ENCODE assay signal across 8 cellular contexts in the genomic region with DNA sequence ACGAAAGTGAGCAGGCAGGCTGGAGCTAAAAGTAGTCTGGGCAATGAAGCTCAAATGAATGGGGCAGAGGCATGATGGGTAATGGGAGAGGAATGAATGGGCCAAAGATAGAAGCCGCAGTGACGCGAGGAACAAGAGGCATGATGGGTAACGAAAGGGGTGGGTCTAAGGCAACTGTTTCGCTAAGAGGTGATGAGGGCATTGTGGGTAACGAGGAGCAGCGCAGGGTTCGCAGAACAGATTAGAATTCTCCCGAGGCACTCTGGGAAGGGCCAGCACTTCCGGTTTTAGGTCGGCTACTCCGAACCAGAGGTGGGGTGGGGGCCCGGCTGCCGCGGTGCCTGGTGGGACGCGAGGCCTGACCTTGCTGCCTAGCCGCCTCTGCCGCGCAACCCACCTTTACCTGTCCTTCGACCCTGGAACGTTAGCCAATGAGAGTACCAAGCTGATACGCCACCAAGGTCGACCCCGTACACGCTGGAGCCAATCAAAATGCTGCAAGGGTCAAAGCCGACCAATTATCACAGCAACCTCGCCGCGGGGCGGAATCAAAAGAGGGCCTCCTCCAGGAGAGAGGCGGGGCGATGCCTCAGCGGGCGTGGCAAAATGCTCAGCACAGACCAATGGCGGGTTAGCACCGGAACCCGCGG. TPM values are rescaled to one million over a fixed set of nuclear protein-coding genes. Genes with fewer than 3 reads are reported as not detected.
DNase-seq lines count a peak whose midpoint lies in the region; ATAC-seq, FAIRE-seq and TF ChIP-seq lines count a peak whose summit lies in the region.

No MANE protein-coding gene starts in this region.

- peak overlapping the region; percentile 80 for H3K9ac ChIP-seq in HCT116 (ENCODE audit: low read length)
- H3K9ac ChIP-seq in Loucy (ENCODE audit: low read depth, low read length, poor library complexity, severe bottlenecking) = peak overlapping the region; percentile 64

- no peaks in the 10 kb centered on the region for H3F3A ChIP-seq in Loucy (ENCODE audit: low read depth)

- H3K36me3 ChIP-seq in HCT116 (ENCODE audit: control insufficient read depth in 1 of 2, insufficient read depth in 2 of 2, low read length in 2 of 2) = peaks cover 10 to 43% of the 10 kb centered on the region in 2 experiments
- H3K36me3 ChIP-seq in Loucy (ENCODE audit: insufficient read depth, low read length) = peaks cover 19% of the 10 kb centered on the region; the same call in 1 of the 2 replicates
- peaks cover 0 to 68% (median 37%) of the 10 kb centered on the region in 9 donors for H3K36me3 ChIP-seq in heart right ventricle
- peaks cover 0 to 16% (median 6%) of the 10 kb centered on the region in 3 donors for H3K36me3 ChIP-seq in pancreas

- H3K27me3 ChIP-seq in HCT116 (ENCODE audit: insufficient read depth, low read length) (no peaks in the 10 kb centered on the region), Loucy (ENCODE audit: insufficient read depth, low read length, poor library complexity, severe bottlenecking) (no peaks in the 10 kb centered on the region), heart right ventricle (no peaks in the 10 kb centered on the region), pancreas (no peaks in the 10 kb centered on the region)

- RAD21 ChIA-PET in HCT116 (lab: Charles Lee; ENCODE audit: low non-redundant PET in 1 of 2, low total read pairs in 2 of 2, uncharacterized antibody in 2 of 2, unreplicated experiment in 2 of 2) = interaction anchor here in 1 of 2 experiments (0.6 kb wide), 1 partner anchor 190 kb away, joined by 3 read pairs; no protein-coding TSS in a partner anchor

- H3K9me2 ChIP-seq in HCT116 (ENCODE audit: insufficient read depth) (no peaks in the 10 kb centered on the region), Loucy (replicated peaks; ENCODE audit: low read depth, low read length) (no peaks in the 10 kb centered on the region)

- CTCF ChIA-PET in HCT116 (lab: Charles Lee) = interaction anchor here (1.1 to 1.6 kb wide), 7 partner anchors 13 to 320 kb away, joined by 3 to 7 read pairs (median 5); a partner anchor contains a TSS

- H2AFZ ChIP-seq in HCT116 (ENCODE audit: low read depth, low read length, poor library complexity, severe bottlenecking) = no peak overlapping the region
- peak overlapping the region; percentile 29 for H2AFZ ChIP-seq in Loucy (ENCODE audit: low read length)

- 0% methylated on average over 39 to 40 of the region's 40 CpGs for WGBS in heart right ventricle, 2 donors
- WGBS in pancreas, 2 donors = 0% methylated on average over 40 of the region's 40 CpGs

- TF ChIP-seq RAD21 in HCT116 (IDR thresholded peaks at IDR 0.05; ENCODE audit: low read depth) = no peak

- no TSS peak for BruUV-seq in HCT116 (replicated peaks; lab: Mats Ljungman, UMichigan)

- peak; percentile 100 for DNase-seq in activated T-cell treated with anti-CD3 and anti-CD28 coated beads, Interleukin-2, amount 50 U/mL, for 24 hours
- no peak for DNase-seq in activated T-cell treated with anti-CD3 and anti-CD28 coated beads for 4 hours
- DNase-seq in HCT116 (ENCODE audit: low read depth, low spot score) = peak; percentile 100
- peak; percentile 100 for DNase-seq in RKO (ENCODE audit: low spot score)
- DNase-seq in anterior cingulate cortex (lab: John Stamatoyannopoulos, UW) = peak; percentile 97 to 100 (median 100)
- peak; percentile 100 for DNase-seq in heart right ventricle
- peak in 3 of 6 donors; percentile 99 to 100 (median 100) for DNase-seq in pancreas

- POLR2A ChIA-PET in HCT116 (lab: Charles Lee) = interaction anchor here (0.6 to 1.6 kb wide), 15 partner anchors 8 to 524 kb away, joined by 3 to 6 read pairs (median 4); a partner anchor contains a TSS

- peak; percentile 98 for FAIRE-seq in pancreas (lab: Jason Lieb, UNC)

- peak overlapping the region; percentile 96 for H3K4me3 Mint-ChIP-seq in activated T-cell treated with anti-CD3 and anti-CD28 coated beads, Interleukin-2, amount 50 U/mL, for 24 hours

- peaks cover 12 to 20% of the 10 kb centered on the region in 2 experiments for H3K4me1 ChIP-seq in HCT116 (ENCODE audit: control insufficient read depth in 1 of 2, insufficient read depth in 2 of 2, low read length in 2 of 2)
- H3K4me1 ChIP-seq in Loucy (ENCODE audit: insufficient read depth, low read length, poor library complexity, severe bottlenecking) = peaks cover 24% of the 10 kb centered on the region
- peaks cover 13 to 28% (median 25%) of the 10 kb centered on the region in 9 donors for H3K4me1 ChIP-seq in heart right ventricle
- H3K4me1 ChIP-seq in pancreas = peaks cover 6 to 14% (median 10%) of the 10 kb centered on the region in 3 donors

- H3K9me3 ChIP-seq in HCT116 (ENCODE audit: control insufficient read depth in 1 of 2, insufficient read depth in 1 of 2, low read depth in 1 of 2, low read length in 2 of 2) (no peaks in the 10 kb centered on the region), Loucy (ENCODE audit: insufficient read depth, low read depth, low read length) (no peaks in the 10 kb centered on the region), heart right ventricle (no peaks in the 10 kb centered on the region), pancreas (no peaks in the 10 kb centered on the region)

- H3K4me2 ChIP-seq in HCT116 (ENCODE audit: low read length) (peak overlapping the region; percentile 89), Loucy (ENCODE audit: low read depth, low read length, poor library complexity, severe bottlenecking) (peak overlapping the region; percentile 74)

- TF ChIP-seq POLR2A in HCT116 (IDR thresholded peaks at IDR 0.05; ENCODE audit: borderline replicate concordance, extremely low read depth, insufficient read depth, insufficient read length) = peak; percentile 96

- no peaks in the 10 kb centered on the region for H3K27me3 Mint-ChIP-seq in activated T-cell treated with anti-CD3 and anti-CD28 coated beads, Interleukin-2, amount 50 U/mL, for 24 hours

- no peak for TF ChIP-seq CTCF in HCT116 (IDR thresholded peaks at IDR 0.05 in 2 of 3, conservative IDR thresholded peaks at IDR 0.05 in 1 of 3; ENCODE audit: borderline replicate concordance in 1 of 3, insufficient read depth in 1 of 3, low read depth in 2 of 3, low read length in 2 of 3)
- TF ChIP-seq CTCF in Loucy (conservative IDR thresholded peaks at IDR 0.05; ENCODE audit: low read length) = no peak
- TF ChIP-seq CTCF in heart right ventricle (IDR thresholded peaks at IDR 0.05) = no peak
- no peak for TF ChIP-seq CTCF in pancreas (IDR thresholded peaks at IDR 0.05)

- peak overlapping the region; percentile 71 to 79 for H3K4me3 ChIP-seq in HCT116 (replicated peaks in 1 of 2; ENCODE audit: low read depth in 1 of 2, low read length in 2 of 2)
- peak overlapping the region; percentile 70 for H3K4me3 ChIP-seq in Loucy (ENCODE audit: low read length, poor library complexity, severe bottlenecking)
- peak overlapping the region; percentile 16 to 87 (median 58) for H3K4me3 ChIP-seq in heart right ventricle
- H3K4me3 ChIP-seq in pancreas = peak overlapping the region; percentile 11 to 55 (median 35)

- H3K79me2 ChIP-seq in HCT116 (ENCODE audit: insufficient read depth, low read length) (peaks cover 45% of the 10 kb centered on the region), Loucy (ENCODE audit: insufficient read depth, low read length) (peaks cover 33% of the 10 kb centered on the region)

- peak overlapping the region; percentile 98 for H3K27ac Mint-ChIP-seq in activated T-cell treated with anti-CD3 and anti-CD28 coated beads, Interleukin-2, amount 50 U/mL, for 24 hours

- H3K36me3 Mint-ChIP-seq in activated T-cell treated with anti-CD3 and anti-CD28 coated beads, Interleukin-2, amount 50 U/mL, for 24 hours (ENCODE audit: low read depth) = peaks cover 42% of the 10 kb centered on the region

- H3K9me3 Mint-ChIP-seq in activated T-cell treated with anti-CD3 and anti-CD28 coated beads, Interleukin-2, amount 50 U/mL, for 24 hours = peaks cover 5% of the 10 kb centered on the region

- peaks cover 38% of the 10 kb centered on the region for H3K4me1 Mint-ChIP-seq in activated T-cell treated with anti-CD3 and anti-CD28 coated beads, Interleukin-2, amount 50 U/mL, for 24 hours (ENCODE audit: low read depth)

- H4K20me1 ChIP-seq in HCT116 (ENCODE audit: insufficient read depth) (peaks cover 6% of the 10 kb centered on the region; the same call in 1 of the 2 replicates), Loucy (ENCODE audit: insufficient read depth, low read length, poor library complexity, severe bottlenecking) (peaks cover 15% of the 10 kb centered on the region)

- H3K27ac ChIP-seq in HCT116 (ENCODE audit: low read depth, low read length) (peak overlapping the region; percentile 88), heart right ventricle (peak overlapping the region; percentile 81 to 98 (median 92)), pancreas (peak overlapping the region; percentile 89 to 94 (median 93))

- ATAC-seq in HCT116 = peak; percentile 84
- ATAC-seq in heart right ventricle = peak; percentile 88 to 96 (median 94)
- ATAC-seq in pancreas = peak; percentile 86 to 93 (median 88)

- intact Hi-C loops in HCT116 (cut with micrococcal nuclease) (no loop called here), heart right ventricle (cut with DNase I) (loop anchor here in 5 of 10 donors (2.0 to 10.0 kb wide), 3 partner anchors 43 to 284 kb away; a partner anchor contains a TSS), pancreas (cut with DNase I) (no loop called here)

RNA-seq across cellular contexts. Expression of a gene that starts 0.6 kb away (rescaled TPM):
- total RNA-seq in HCT116 (2021; ENCODE audit: unreplicated experiment) (178 TPM), heart right ventricle (10 to 100 TPM; 37.8 to 66.2 (median 43.9) TPM), pancreas (10 to 100 TPM; 12.8 to 28.8 (median 17.4) TPM)
- 103 and 112 TPM in 2 replicates for polyA plus RNA-seq in HCT116 (2012)
- polyA plus RNA-seq in heart right ventricle (10 to 100 TPM; 45.6 to 77.5 TPM), pancreas (10 to 100 TPM; 17.4 to 18.3 TPM)

RNA-seq across cellular contexts. Expression of a gene that starts 15.1 kb away (rescaled TPM):
- 7.2 TPM for total RNA-seq in HCT116 (2021; ENCODE audit: unreplicated experiment)
- polyA plus RNA-seq in HCT116 (2012) = 1.4 and 2.1 TPM in 2 replicates
- 10 to 100 TPM in 9 of 10 donors, 1 to 10 TPM in 1; 6.0 to 29.5 (median 20.6) TPM for total RNA-seq in heart right ventricle
- 10 to 100 TPM; 63.6 to 77.8 TPM for polyA plus RNA-seq in heart right ventricle
- total RNA-seq in pancreas = 100 to 1,000 TPM in 1 of 6 donors, 10 to 100 TPM in 3, 1 to 10 TPM in 2; 3.1 to 379 (median 16.5) TPM
- 10 to 100 TPM; 14.8 to 45.1 TPM for polyA plus RNA-seq in pancreas

RNA-seq across cellular contexts. Expression of a gene that starts 23.9 kb away (rescaled TPM):
- total RNA-seq in HCT116 (2021; ENCODE audit: unreplicated experiment) (5.1 TPM), heart right ventricle (10 to 100 TPM in 1 of 10 donors, 1 to 10 TPM in 4, not detected in 5; 1.4 to 13.5 (median 1.6) TPM), pancreas (100 to 1,000 TPM in 1 of 6 donors, 10 to 100 TPM in 1, 1 to 10 TPM in 4; 1.1 to 213 (median 5.7) TPM)
- polyA plus RNA-seq in HCT116 (2012) = 0.32 and 0.51 TPM in 2 replicates
- polyA plus RNA-seq in heart right ventricle (1 to 10 TPM; 3.6 to 5.3 TPM), pancreas (1 to 10 TPM; 5.0 to 7.6 TPM)

RNA-seq across cellular contexts. Expression of a gene that starts 44.4 kb away (rescaled TPM):
- total RNA-seq in HCT116 (2021; ENCODE audit: unreplicated experiment) (96.3 TPM), heart right ventricle (10 to 100 TPM; 34.1 to 83.9 (median 46.5) TPM), pancreas (100 to 1,000 TPM in 1 of 6 donors, 10 to 100 TPM in 5; 26.7 to 101 (median 40.2) TPM)
- 130 and 166 TPM in 2 replicates for polyA plus RNA-seq in HCT116 (2012)
- polyA plus RNA-seq in heart right ventricle (10 to 100 TPM; 62.5 to 96.8 TPM), pancreas (100 to 1,000 TPM in 1 of 2 donors, 10 to 100 TPM in 1; 93.6 to 101 TPM)

RNA-seq across cellular contexts. Expression of a gene that starts 51.5 kb away (rescaled TPM):
- total RNA-seq in HCT116 (2021; ENCODE audit: unreplicated experiment) (not detected), heart right ventricle (not detected), pancreas (under 1 TPM in 1 of 6 donors, not detected in 5; 0.47 TPM)
- polyA plus RNA-seq in HCT116 (2012) = not detected in 2 replicates
- polyA plus RNA-seq in heart right ventricle (not detected), pancreas (not detected)
